ENCODE assay signal across 8 cellular contexts in the genomic region with DNA sequence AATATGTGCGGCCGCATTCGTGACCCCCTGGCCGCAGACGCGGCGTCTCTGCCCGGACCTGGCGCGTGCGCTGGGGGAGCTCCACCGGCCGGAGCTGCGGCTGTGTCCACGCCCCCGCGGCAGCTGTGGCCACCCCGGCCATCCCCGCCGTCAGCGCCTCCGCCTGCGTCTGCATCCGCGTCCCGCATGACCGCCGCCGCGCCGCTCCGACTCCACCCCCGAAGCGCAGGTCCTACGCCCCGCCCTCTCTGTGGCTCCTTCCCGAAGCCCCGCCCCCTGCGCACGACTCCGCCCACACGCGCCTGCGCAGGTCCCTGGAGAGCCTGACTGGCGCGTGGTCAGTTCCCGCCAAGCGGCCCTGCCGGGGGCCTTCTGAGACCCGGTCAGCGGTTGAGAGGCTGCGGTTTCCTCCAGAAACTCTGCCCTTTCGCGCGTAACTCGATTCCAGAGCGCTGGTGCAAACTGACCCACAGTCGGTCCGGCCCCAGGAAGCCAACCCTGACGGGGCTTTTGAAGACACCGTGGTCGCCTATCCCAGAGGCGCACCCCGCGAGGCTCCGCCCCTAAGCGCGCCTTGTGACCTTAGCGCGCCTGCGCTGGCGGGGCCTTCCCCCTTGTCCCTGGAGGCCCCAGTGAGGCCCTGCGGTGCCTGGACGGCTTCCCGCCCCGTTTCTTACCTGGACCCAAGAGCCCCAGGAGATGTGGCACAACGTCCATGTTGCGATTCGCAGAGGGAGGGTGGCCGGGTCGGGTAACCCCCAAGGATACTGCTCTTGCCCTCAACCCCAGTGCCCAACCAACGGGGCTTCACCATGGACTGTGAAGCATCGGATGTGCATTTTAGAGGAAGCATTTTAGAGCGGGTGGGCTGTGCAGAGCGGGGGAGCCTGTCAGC. TPM values are rescaled to one million over a fixed set of nuclear protein-coding genes. Genes with fewer than 3 reads are reported as not detected.
DNase-seq lines count a peak whose midpoint lies in the region; ATAC-seq, FAIRE-seq and TF ChIP-seq lines count a peak whose summit lies in the region.

A gene with protein sequence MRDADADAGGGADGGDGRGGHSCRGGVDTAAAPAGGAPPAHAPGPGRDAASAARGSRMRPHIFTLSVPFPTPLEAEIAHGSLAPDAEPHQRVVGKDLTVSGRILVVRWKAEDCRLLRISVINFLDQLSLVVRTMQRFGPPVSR (minus strand): TSS at position 554 of the 895 bp plus-strand sequence. CDS start 366 bp downstream, at position 188.

- H3K4me2 ChIP-seq in H1 (ENCODE audit: insufficient read depth in 1 of 2, low read depth in 2 of 2, low read length in 2 of 2): peak within 1 kb of the TSS; percentile 66 to 71

- FAIRE-seq in H1 (lab: Jason Lieb, UNC): peak; percentile 7

- H3K23ac ChIP-seq in H1 (ENCODE audit: insufficient read length): no peak within 1 kb of the TSS

- H2BK20ac ChIP-seq in H1 (ENCODE audit: low read length): no peak within 1 kb of the TSS

- H4K20me1 ChIP-seq in H1 (replicated peaks in 1 of 2; ENCODE audit: control insufficient read depth in 1 of 2, insufficient read depth in 2 of 2, low read length in 2 of 2): no peaks in the 10 kb centered on the region

- no peak for TF ChIP-seq RAD21 in H1 (IDR thresholded peaks at IDR 0.05 in 1 of 2, conservative IDR thresholded peaks at IDR 0.05 in 1 of 2; ENCODE audit: low read depth in 2 of 2, low read length in 2 of 2)

- TF ChIP-seq POLR2A in H1 (IDR thresholded peaks at IDR 0.05; ENCODE audit: control extremely low read depth in 1 of 2, low read depth in 2 of 2, low read length in 2 of 2): peak in 1 of 2 experiments; percentile 62; a peak in 2 of 3 replicates

- peak within 1 kb of the TSS; percentile 74 to 95 (median 94) for H3K27ac Mint-ChIP-seq in CD8-positive, alpha-beta memory T cell

- WGBS in H1 (ENCODE audit: extremely low coverage in 1 of 2, insufficient coverage in 1 of 2, insufficient read length in 1 of 2, insufficient replicate concordance in 2 of 2, low coverage in 1 of 2, low lambda C conversion rate in 2 of 2, missing lambda C conversion rate in 1 of 2), 2 experiments: 13% methylated on average over 14 of the region's 85 CpGs; no CpG with 5 or more reads in 1 of the 2 experiments
- 9 to 12% methylated on average over 25 to 58 of the region's 85 CpGs for WGBS in mesodermal cell (ENCODE audit: insufficient coverage in 2 of 2), 2 experiments

- H3K9me3 ChIP-seq in CD8-positive, alpha-beta memory T cell (ENCODE audit: low read length): no peaks in the 10 kb centered on the region
- H3K9me3 ChIP-seq in H1 (ENCODE audit: insufficient read depth in 2 of 2, low read depth in 1 of 2, low read length in 1 of 2) (no peaks in the 10 kb centered on the region), mesodermal cell (ENCODE audit: control insufficient read depth, low read length) (no peaks in the 10 kb centered on the region)

- peak; percentile 91 to 95 (median 93) for DNase-seq in CD8-positive, alpha-beta memory T cell
- DNase-seq in HS-5 (ENCODE audit: low read depth) (peak; percentile 56), NOMO-1 (lab: John Stamatoyannopoulos, UW; ENCODE audit: unreplicated experiment in 2 of 2) (peak; percentile 70 to 81), H1 (ENCODE audit: low read depth in 1 of 2, low spot score in 2 of 2) (peak; percentile 57 to 97)
- DNase-seq in activated CD8-positive, alpha-beta memory T cell treated with anti-CD3 and anti-CD28 coated beads for 48 hours (ENCODE audit: low read depth in 2 of 3, low spot score in 2 of 3): peak; percentile 84 to 86 (median 85)
- DNase-seq in stimulated activated CD8-positive, alpha-beta memory T cell treated with anti-CD3 and anti-CD28 coated beads, Interleukin-15, amount 100 ng/mL, for 24 hours (ENCODE audit: low read depth): peak; percentile 80

- peak within 1 kb of the TSS; percentile 89 for H4K5ac ChIP-seq in H1 (ENCODE audit: insufficient read length, low read depth, low read length)

- H2AK5ac ChIP-seq in H1 (ENCODE audit: low read depth, low read length): no peak within 1 kb of the TSS

- H2BK120ac ChIP-seq in H1 (replicated peaks; ENCODE audit: low read depth, low read length): no peak within 1 kb of the TSS

- POLR2A ChIA-PET in CD8-positive, alpha-beta memory T cell (lab: Charles Lee): interaction anchor here (1.0 to 1.4 kb wide), 3 partner anchors 10 to 80 kb away, joined by 3 to 7 read pairs (median 7); a partner anchor contains a TSS
- POLR2A ChIA-PET in H1 (lab: Charles Lee; ENCODE audit: partially characterized antibody): interaction anchor here (0.7 to 1.9 kb wide), 9 partner anchors 11 to 81 kb away, joined by 3 to 6 read pairs (median 4); a partner anchor contains a TSS

- H3K4me3 Mint-ChIP-seq in CD8-positive, alpha-beta memory T cell: peak within 1 kb of the TSS; percentile 81 to 93 (median 86)

- H3K27ac ChIP-seq in CD8-positive, alpha-beta memory T cell (ENCODE audit: low read depth, low read length): peak within 1 kb of the TSS; percentile 73
- H3K27ac ChIP-seq in H1 (ENCODE audit: low read depth, low read length) (peak within 1 kb of the TSS; percentile 77; the same call in 1 of the 2 replicates), mesodermal cell (ENCODE audit: low read depth, low read length, severe bottlenecking) (peak within 1 kb of the TSS; percentile 10)

- 0 out of 2 replicates have a peak, but pooled peaks cover 3% of the 10 kb centered on the region for H3K23me2 ChIP-seq in H1 (ENCODE audit: low read depth, low read length)

- no peak within 1 kb of the TSS for H2BK15ac ChIP-seq in H1 (ENCODE audit: low read length)

- H3K27me3 Mint-ChIP-seq in CD8-positive, alpha-beta memory T cell: peaks cover 0 to 18% of the 10 kb centered on the region in 2 donors

- peak within 1 kb of the TSS; percentile 89; the same call in 1 of the 2 replicates for H2AFZ ChIP-seq in H1 (ENCODE audit: low read length)

- H3K4me1 Mint-ChIP-seq in CD8-positive, alpha-beta memory T cell: peaks cover 6 to 18% (median 14%) of the 10 kb centered on the region in 3 donors

- H2BK12ac ChIP-seq in H1 (ENCODE audit: low read depth, low read length): no peak within 1 kb of the TSS

- no peaks in the 10 kb centered on the region for H3K9me3 Mint-ChIP-seq in CD8-positive, alpha-beta memory T cell

- peak within 1 kb of the TSS; percentile 71 for H3K18ac ChIP-seq in H1 (ENCODE audit: extremely low read depth, low read length)

- peaks cover 0 to 4% (median 0%) of the 10 kb centered on the region in 3 donors for H3K36me3 Mint-ChIP-seq in CD8-positive, alpha-beta memory T cell

- no peak within 1 kb of the TSS; the same call in 1 of the 2 replicates for H2BK5ac ChIP-seq in H1 (ENCODE audit: low read depth, low read length)

- H3K79me2 ChIP-seq in H1 (ENCODE audit: control insufficient read depth in 1 of 2, insufficient read depth in 2 of 2, low read length in 2 of 2): no peaks in the 10 kb centered on the region

- peak within 1 kb of the TSS in 2 of 4 experiments; percentile 34 to 48; a peak in 3 of 7 replicates for H3K9ac ChIP-seq in H1 (replicated peaks in 1 of 4; ENCODE audit: extremely low read depth in 1 of 4, low read depth in 3 of 4, low read length in 3 of 4)

- H3K27me3 ChIP-seq in CD8-positive, alpha-beta memory T cell (ENCODE audit: insufficient read depth, low read length, poor library complexity, severe bottlenecking): no peaks in the 10 kb centered on the region
- H3K27me3 ChIP-seq in H1 (replicated peaks in 1 of 4; ENCODE audit: control insufficient read depth in 3 of 4, extremely low read depth in 1 of 4, insufficient read depth in 3 of 4, low read length in 3 of 4): no peaks in the 10 kb centered on the region

- no peak for TF ChIP-seq EP300 in H1 (IDR thresholded peaks at IDR 0.05; ENCODE audit: borderline replicate concordance in 1 of 2, low read depth in 2 of 2, low read length in 2 of 2)

- H3K79me1 ChIP-seq in H1 (ENCODE audit: low read depth, low read length): no peaks in the 10 kb centered on the region

- H4K8ac ChIP-seq in H1 (ENCODE audit: extremely low read depth, insufficient read depth, low read length): peak within 1 kb of the TSS; percentile 82; the same call in 1 of the 2 replicates

- CTCF ChIA-PET in CD8-positive, alpha-beta memory T cell (lab: Charles Lee): no interaction called here
- CTCF ChIA-PET in H1 (lab: Charles Lee; ENCODE audit: partially characterized antibody): interaction anchor here (0.6 kb wide), 2 partner anchors 53 to 68 kb away, joined by 3 read pairs; no protein-coding TSS in a partner anchor

- peak; percentile 56 for ATAC-seq in GM19468 (IDR thresholded peaks at IDR 0.05; ENCODE audit: extremely low read depth, unreplicated experiment)

- H3K4me3 ChIP-seq in CD8-positive, alpha-beta memory T cell (ENCODE audit: low read length): peak within 1 kb of the TSS; percentile 61
- H3K4me3 ChIP-seq in H1 (ENCODE audit: extremely low read depth in 1 of 4, insufficient read depth in 2 of 4, low read depth in 3 of 4, low read length in 4 of 4) (peak within 1 kb of the TSS; percentile 45 to 66 (median 55)), mesodermal cell (ENCODE audit: extremely low read depth, insufficient read depth, low read length, poor library complexity, severe bottlenecking) (peak within 1 kb of the TSS; percentile 44)

- H3K4ac ChIP-seq in H1 (replicated peaks; ENCODE audit: insufficient read length, low read depth, low read length): no peak within 1 kb of the TSS

- no peak within 1 kb of the TSS for H3K14ac ChIP-seq in H1 (ENCODE audit: insufficient read length)

- TF ChIP-seq CTCF in H1 (IDR thresholded peaks at IDR 0.05; ENCODE audit: control extremely low read depth in 1 of 3, insufficient read depth in 1 of 3, low read depth in 1 of 3, low read length in 3 of 3): no peak

- no peaks in the 10 kb centered on the region for H3K36me3 ChIP-seq in CD8-positive, alpha-beta memory T cell (ENCODE audit: insufficient read depth, low read length)
- no peaks in the 10 kb centered on the region; a peak in 1 of 8 replicates for H3K36me3 ChIP-seq in H1 (ENCODE audit: control insufficient read depth in 2 of 4, insufficient read depth in 4 of 4, low read length in 3 of 4)
- H3K36me3 ChIP-seq in mesodermal cell (ENCODE audit: control insufficient read depth, insufficient read depth, low read length): peaks cover 3% of the 10 kb centered on the region

- no peak within 1 kb of the TSS for H3K56ac ChIP-seq in H1 (replicated peaks; ENCODE audit: insufficient read length, low read depth, low read length)

- H4K91ac ChIP-seq in H1 (replicated peaks; ENCODE audit: insufficient read length, low read length): no peak within 1 kb of the TSS

- H3K4me1 ChIP-seq in CD8-positive, alpha-beta memory T cell (ENCODE audit: insufficient read depth, low read length): peaks cover 13% of the 10 kb centered on the region
- H3K4me1 ChIP-seq in H1 (replicated peaks in 1 of 4; ENCODE audit: control insufficient read depth in 3 of 4, insufficient read depth in 4 of 4, low read length in 3 of 4) (peaks cover 0 to 6% (median 0%) of the 10 kb centered on the region in 4 experiments; a peak in 1 of 7 replicates), mesodermal cell (ENCODE audit: control insufficient read depth, insufficient read depth, low read length, poor library complexity, severe bottlenecking) (no peaks in the 10 kb centered on the region)

RNA-seq across cellular contexts. Expression of the gene that starts here (rescaled TPM):
- 10 to 100 TPM; 72.5 to 74.6 TPM for total RNA-seq in CD8-positive, alpha-beta memory T cell
- polyA plus RNA-seq in CD8-positive, alpha-beta memory T cell: 51.2 TPM
- 44.2 and 44.5 TPM in 2 replicates for total RNA-seq in H1 (2021; fragmentation: NEBNext Ultra II Directional; extraction: Animal tissue kit (Norgen Biotek cat#: 25700))
- polyA plus RNA-seq in H1 (2011; rRNA removed): 102 and 110 TPM in 2 replicates
- 61.9 TPM for polyA plus RNA-seq in H1 (2011; cell fraction: cytosol; rRNA removed)
- polyA plus RNA-seq in H1 (2011; cell fraction: nucleus; rRNA removed): 45.1 TPM
- polyA plus RNA-seq in H1 (2012, experiment 1 of 2): 44.7 to 50.4 TPM (median 48.0 TPM) in 4 replicates
- polyA plus RNA-seq in H1 (2012, experiment 2 of 2): 75.9 TPM
- polyA plus RNA-seq in H1 (2013, experiment 1 of 2): 55.5 TPM
- polyA plus RNA-seq in H1 (2013, experiment 2 of 2): 54.5 TPM
- 6.3 and 8.1 TPM in 2 replicates for polyA minus RNA-seq in H1 (2011; rRNA and poly(A)+ RNA removed)
- 14.7 TPM for polyA minus RNA-seq in H1 (2011; cell fraction: cytosol; rRNA and poly(A)+ RNA removed)
- 11.7 TPM for polyA minus RNA-seq in H1 (2011; cell fraction: nucleus; rRNA and poly(A)+ RNA removed)
- 24.1 TPM for polyA plus RNA-seq in mesodermal cell (2013, experiment 1 of 2)
- 21.1 TPM for polyA plus RNA-seq in mesodermal cell (2013, experiment 2 of 2)

Comparison
In these comparisons a context has a peak if more than half of its experiments do, and no peak if none do; other contexts are left out.
1. Peak in every context shown above with its lines: DNase-seq, ATAC-seq, H3K4me3 ChIP-seq and H3K27ac ChIP-seq.
2. H3K27ac ChIP-seq: peak in every context shown above with its lines; median percentile 77 in H1; 73 in CD8-positive, alpha-beta memory T cell; 10 in mesodermal cell.